ENCODE assay signal across 17 cellular contexts in the genomic region with DNA sequence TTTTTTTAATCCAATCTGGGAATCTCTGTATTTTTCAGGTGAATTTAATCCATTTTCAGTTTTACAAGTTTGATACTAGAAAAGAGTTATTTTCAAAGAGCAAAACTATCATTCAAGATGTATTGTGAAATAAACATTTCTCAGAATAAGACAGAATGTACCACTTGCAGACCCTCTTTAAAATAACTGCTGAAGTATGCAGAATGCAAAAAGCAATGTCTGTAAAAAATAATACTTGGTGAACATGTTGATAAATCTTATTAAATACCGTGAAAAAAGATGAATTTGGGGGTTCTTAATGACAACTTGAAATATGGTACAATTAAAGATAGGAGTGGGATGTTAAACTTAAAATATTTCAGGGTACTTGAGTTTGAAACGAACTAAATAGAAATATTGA. TPM values are rescaled to one million over a fixed set of nuclear protein-coding genes. Genes with fewer than 3 reads are reported as not detected.
DNase-seq lines count a peak whose midpoint lies in the region; ATAC-seq, FAIRE-seq and TF ChIP-seq lines count a peak whose summit lies in the region.
"Had no signal": no experiment of that assay in that cellular context is flagged by ENCODE, and none has a peak within 500 bp of the region (broad histone marks: within the 10 kb centered on the region; RNA-seq: fewer than 3 reads in every experiment).

No MANE protein-coding gene starts in this region.

- TF ChIP-seq RAD21 in A549 (conservative IDR thresholded peaks at IDR 0.05 in 1 of 2, IDR thresholded peaks at IDR 0.05 in 1 of 2) (no peak), K562 (CRISPR knock-in tag; conservative IDR thresholded peaks at IDR 0.05 in 1 of 2, IDR thresholded peaks at IDR 0.05 in 1 of 2) (no peak)

- H3K9me3 ChIP-seq in A549 (no peaks in the 10 kb centered on the region), GM23248 (ENCODE audit: low read depth) (no peaks in the 10 kb centered on the region), K562 (replicated peaks; ENCODE audit: control insufficient read depth, insufficient read depth, low read depth, low read length) (no peaks in the 10 kb centered on the region), smooth muscle cell (replicated peaks; ENCODE audit: low read depth) (no peaks in the 10 kb centered on the region), MM.1S (replicated peaks; ENCODE audit: insufficient read depth, low read length) (no peaks in the 10 kb centered on the region), heart left ventricle (no peaks in the 10 kb centered on the region)
- H3K9me3 ChIP-seq: BE2C had no signal

- no peak for TF ChIP-seq CTCF in A549 (IDR thresholded peaks at IDR 0.05)
- TF ChIP-seq CTCF in K562 (IDR thresholded peaks at IDR 0.05 in 2 of 3, conservative IDR thresholded peaks at IDR 0.05 in 1 of 3; ENCODE audit: insufficient read depth in 2 of 3, low read depth in 1 of 3, low read length in 3 of 3): no peak
- TF ChIP-seq CTCF in smooth muscle cell (IDR thresholded peaks at IDR 0.05; ENCODE audit: borderline replicate concordance, insufficient read depth, poor library complexity, severe bottlenecking): no peak
- TF ChIP-seq CTCF in MM.1S (IDR thresholded peaks at IDR 0.05; ENCODE audit: low read length): no peak
- no peak for TF ChIP-seq CTCF in heart left ventricle (IDR thresholded peaks at IDR 0.05)

- H3K4me3 ChIP-seq in A549: no peak overlapping the region
- H3K4me3 ChIP-seq in GM23248: no peak overlapping the region
- H3K4me3 ChIP-seq in K562: no peak overlapping the region
- H3K4me3 ChIP-seq in smooth muscle cell: no peak overlapping the region
- H3K4me3 ChIP-seq in MM.1S (ENCODE audit: low read length): no peak overlapping the region
- no peak overlapping the region for H3K4me3 ChIP-seq in heart left ventricle
- H3K4me3 ChIP-seq: GM23338 had no signal

- peaks cover 2% of the 10 kb centered on the region for H3K27me3 Mint-ChIP-seq in activated CD8-positive, alpha-beta memory T cell treated with anti-CD3 and anti-CD28 coated beads, Interleukin-2, amount 10 ng/mL, durations not matched to agents 7 days and 5 days
- H3K27me3 Mint-ChIP-seq: CD4-positive, CD25-positive, alpha-beta regulatory T cell; CD8-positive, alpha-beta memory T cell had no signal

- TF ChIP-seq EP300 in A549 (IDR thresholded peaks at IDR 0.05) (no peak), K562 (IDR thresholded peaks at IDR 0.05; ENCODE audit: low read length) (no peak)

- WGBS in A549 (ENCODE audit: missing lambda C conversion rate): 21% methylated on average over 2 of the region's 2 CpGs
- 75 to 80% methylated on average over 2 of the region's 2 CpGs for WGBS in GM23248 (ENCODE audit: low coverage in 1 of 2, low lambda C conversion rate in 2 of 2, missing lambda C conversion rate in 2 of 2), 2 experiments
- WGBS in K562 (ENCODE audit: insufficient coverage, low coverage, missing lambda C conversion rate): 0% methylated on average over 2 of the region's 2 CpGs
- WGBS in smooth muscle cell (ENCODE audit: low lambda C conversion rate): 82% methylated on average over 2 of the region's 2 CpGs
- 84 to 86% (median 85%) methylated on average over 2 of the region's 2 CpGs for WGBS in heart left ventricle, 4 donors

- H4K20me1 ChIP-seq in GM23248 (ENCODE audit: insufficient read depth) (no peaks in the 10 kb centered on the region), K562 (replicated peaks; ENCODE audit: control insufficient read depth, insufficient read depth, low read length) (no peaks in the 10 kb centered on the region), smooth muscle cell (ENCODE audit: low read depth) (no peaks in the 10 kb centered on the region), MM.1S (ENCODE audit: insufficient read depth, low read length) (no peaks in the 10 kb centered on the region)

- H2AFZ ChIP-seq in GM23248: 0 out of 2 replicates have a peak overlapping the region, but pooled peaks have one; percentile 20
- H2AFZ ChIP-seq in K562 (ENCODE audit: low read depth, low read length): no peak overlapping the region
- peak overlapping the region; percentile 67 for H2AFZ ChIP-seq in smooth muscle cell (ENCODE audit: low read depth)
- no peak overlapping the region for H2AFZ ChIP-seq in MM.1S (ENCODE audit: low read length)

- H3F3A ChIP-seq in GM23248 (ENCODE audit: insufficient read depth) (0 out of 2 replicates have a peak, but pooled peaks cover 4% of the 10 kb centered on the region), smooth muscle cell (ENCODE audit: low read depth) (no peaks in the 10 kb centered on the region), MM.1S (ENCODE audit: insufficient read depth, low read length) (no peaks in the 10 kb centered on the region)

- H3K9ac ChIP-seq in GM23248 (no peak overlapping the region), K562 (ENCODE audit: insufficient read depth in 1 of 2, low read depth in 2 of 2, low read length in 2 of 2) (no peak overlapping the region), smooth muscle cell (ENCODE audit: low read depth) (no peak overlapping the region), MM.1S (ENCODE audit: low read length) (no peak overlapping the region)

- peaks cover 2% of the 10 kb centered on the region for H3K9me3 Mint-ChIP-seq in activated CD8-positive, alpha-beta memory T cell treated with anti-CD3 and anti-CD28 coated beads, Interleukin-2, amount 10 ng/mL, durations not matched to agents 7 days and 5 days (ENCODE audit: low read depth)
- H3K9me3 Mint-ChIP-seq: CD4-positive, CD25-positive, alpha-beta regulatory T cell; GM23338 had no signal

- H3K4me1 ChIP-seq in A549: peaks cover 7% of the 10 kb centered on the region; the same call in 1 of the 3 replicates
- H3K4me1 ChIP-seq in GM23248 (ENCODE audit: insufficient read depth): peaks cover 8% of the 10 kb centered on the region
- no peaks in the 10 kb centered on the region for H3K4me1 ChIP-seq in K562 (replicated peaks in 1 of 2; ENCODE audit: control insufficient read depth in 2 of 2, insufficient read depth in 2 of 2, low read length in 2 of 2)
- H3K4me1 ChIP-seq in smooth muscle cell (ENCODE audit: low read depth): no peaks in the 10 kb centered on the region
- H3K4me1 ChIP-seq in MM.1S (ENCODE audit: low read length): no peaks in the 10 kb centered on the region
- peaks cover 0 to 7% (median 0%) of the 10 kb centered on the region in 12 donors for H3K4me1 ChIP-seq in heart left ventricle
- H3K4me1 ChIP-seq: BE2C had no signal

- no peaks in the 10 kb centered on the region for H3K9me1 ChIP-seq in K562 (ENCODE audit: control insufficient read depth, insufficient read depth, low read length)

- no peaks in the 10 kb centered on the region for H3K36me3 Mint-ChIP-seq in activated CD8-positive, alpha-beta memory T cell treated with anti-CD3 and anti-CD28 coated beads, Interleukin-2, amount 10 ng/mL, durations not matched to agents 7 days and 5 days
- H3K36me3 Mint-ChIP-seq: CD4-positive, CD25-positive, alpha-beta regulatory T cell had no signal

- intact Hi-C loops in K562 (cut with micrococcal nuclease) (no loop called here), heart left ventricle (cut with DNase I) (no loop called here)

- no peak for DNase-seq in A549 (ENCODE audit: low read depth in 1 of 2, low spot score in 1 of 2)
- DNase-seq in GM23248: no peak
- DNase-seq in K562 (ENCODE audit: extremely low read depth in 1 of 4, low spot score in 3 of 4): no peak
- no peak for DNase-seq in smooth muscle cell (lab: John Stamatoyannopoulos, UW; ENCODE audit: unreplicated experiment)
- DNase-seq in activated CD8-positive, alpha-beta memory T cell treated with anti-CD3 and anti-CD28 coated beads, Interleukin-2, amount 10 ng/mL, durations not matched to agents 7 days and 5 days: no peak
- DNase-seq in MM.1S: no peak
- no peak for DNase-seq in heart left ventricle
- DNase-seq: ACHN; BE2C; C1 segment of cervical spinal cord; CD4-positive, CD25-positive, alpha-beta regulatory T cell; CD8-positive, alpha-beta memory T cell; COR-L47; GDM1; HCEC 1CT had no signal

- no peak for TF ChIP-seq POLR2A in A549 (IDR thresholded peaks at IDR 0.05; ENCODE audit: low read length)
- TF ChIP-seq POLR2A in K562 (conservative IDR thresholded peaks at IDR 0.05): no peak
- no peak for TF ChIP-seq POLR2A in heart left ventricle (IDR thresholded peaks at IDR 0.05)

- FAIRE-seq in A549 (lab: Jason Lieb, UNC): no peak
- FAIRE-seq in K562 (lab: Jason Lieb, UNC): no peak
- FAIRE-seq: HTR-8/SVneo had no signal

- H3K4me2 ChIP-seq in A549 (no peak overlapping the region), GM23248 (ENCODE audit: unreplicated experiment) (no peak overlapping the region), K562 (ENCODE audit: insufficient read depth, low read length) (no peak overlapping the region), smooth muscle cell (no peak overlapping the region), MM.1S (ENCODE audit: low read depth, low read length) (no peak overlapping the region)
- H3K4me2 ChIP-seq: GM23338 had no signal

- CTCF ChIA-PET in A549 (lab: Yijun Ruan, JAX): no interaction called here
- CTCF ChIA-PET in K562 (lab: Yijun Ruan, JAX; ENCODE audit: low intra/inter-chr PET ratio): no interaction called here
- CTCF ChIA-PET in activated CD8-positive, alpha-beta memory T cell treated with anti-CD3 and anti-CD28 coated beads, Interleukin-2, amount 10 ng/mL, durations not matched to agents 7 days and 5 days (lab: Charles Lee): no interaction called here

- POLR2A ChIA-PET in A549 (lab: Yijun Ruan, JAX): no interaction called here
- POLR2A ChIA-PET in K562 (lab: Yijun Ruan, JAX): no interaction called here

- no peaks in the 10 kb centered on the region for H3K27me3 ChIP-seq in GM23248 (replicated peaks; ENCODE audit: insufficient read depth)
- H3K27me3 ChIP-seq in K562 (ENCODE audit: control insufficient read depth in 2 of 2, insufficient read depth in 2 of 2, low read length in 2 of 2): no peaks in the 10 kb centered on the region; a peak in 1 of 5 replicates
- no peaks in the 10 kb centered on the region for H3K27me3 ChIP-seq in smooth muscle cell (ENCODE audit: low read depth)
- H3K27me3 ChIP-seq in MM.1S (replicated peaks; ENCODE audit: insufficient read depth, low read length): no peaks in the 10 kb centered on the region
- no peaks in the 10 kb centered on the region for H3K27me3 ChIP-seq in heart left ventricle

- no peak overlapping the region for H3K27ac Mint-ChIP-seq in activated CD8-positive, alpha-beta memory T cell treated with anti-CD3 and anti-CD28 coated beads, Interleukin-2, amount 10 ng/mL, durations not matched to agents 7 days and 5 days
- H3K27ac Mint-ChIP-seq: CD4-positive, CD25-positive, alpha-beta regulatory T cell; CD8-positive, alpha-beta memory T cell; GM23338 had no signal

- H3K36me3 ChIP-seq in GM23248 (ENCODE audit: low read depth): no peaks in the 10 kb centered on the region
- H3K36me3 ChIP-seq in K562 (ENCODE audit: control insufficient read depth, insufficient read depth, low read length): no peaks in the 10 kb centered on the region
- no peaks in the 10 kb centered on the region for H3K36me3 ChIP-seq in smooth muscle cell (ENCODE audit: low read depth)
- no peaks in the 10 kb centered on the region for H3K36me3 ChIP-seq in MM.1S (replicated peaks; ENCODE audit: insufficient read depth, low read length)
- H3K36me3 ChIP-seq in heart left ventricle: no peaks in the 10 kb centered on the region
- H3K36me3 ChIP-seq: BE2C had no signal

- H3K4me3 Mint-ChIP-seq in activated CD8-positive, alpha-beta memory T cell treated with anti-CD3 and anti-CD28 coated beads, Interleukin-2, amount 10 ng/mL, durations not matched to agents 7 days and 5 days: no peak overlapping the region
- H3K4me3 Mint-ChIP-seq: CD4-positive, CD25-positive, alpha-beta regulatory T cell; CD8-positive, alpha-beta memory T cell; GM23338 had no signal

- H3K27ac ChIP-seq in A549 (no peak overlapping the region), GM23248 (no peak overlapping the region), K562 (ENCODE audit: extremely low read depth, low read depth, low read length) (no peak overlapping the region), smooth muscle cell (ENCODE audit: low read depth) (no peak overlapping the region), MM.1S (ENCODE audit: low read length) (no peak overlapping the region), heart left ventricle (no peak overlapping the region)

- peaks cover 3% of the 10 kb centered on the region for H3K4me1 Mint-ChIP-seq in activated CD8-positive, alpha-beta memory T cell treated with anti-CD3 and anti-CD28 coated beads, Interleukin-2, amount 10 ng/mL, durations not matched to agents 7 days and 5 days
- H3K4me1 Mint-ChIP-seq: GM23338 had no signal

- no peaks in the 10 kb centered on the region for H3K9me2 ChIP-seq in GM23248 (ENCODE audit: insufficient read depth)
- no peaks in the 10 kb centered on the region for H3K9me2 ChIP-seq in MM.1S (replicated peaks; ENCODE audit: insufficient read depth, low read length)

- no TSS peak for BruUV-seq in K562 (replicated peaks; lab: Mats Ljungman, UMichigan)

- H3K79me2 ChIP-seq in GM23248 (ENCODE audit: insufficient read depth): no peaks in the 10 kb centered on the region
- no peaks in the 10 kb centered on the region for H3K79me2 ChIP-seq in K562 (ENCODE audit: control insufficient read depth, insufficient read depth, low read length)
- no peaks in the 10 kb centered on the region for H3K79me2 ChIP-seq in smooth muscle cell (ENCODE audit: low read depth)
- no peaks in the 10 kb centered on the region for H3K79me2 ChIP-seq in MM.1S (ENCODE audit: low read length)

- in situ Hi-C loops in GM23248 (cut with MboI) (no loop called here), K562 (cut with MboI) (no loop called here)

- no peak for ATAC-seq in A549
- ATAC-seq in K562: no peak
- no peak for ATAC-seq in activated CD8-positive, alpha-beta memory T cell treated with anti-CD3 and anti-CD28 coated beads, Interleukin-2, amount 10 ng/mL, durations not matched to agents 7 days and 5 days
- ATAC-seq in heart left ventricle: no peak
- ATAC-seq: GM23338 had no signal

RNA-seq across cellular contexts. Expression of a gene that starts 26.1 kb away (rescaled TPM):
- polyA plus RNA-seq in A549 (2011; rRNA removed): 40.8 and 41.5 TPM in 2 replicates
- polyA plus RNA-seq in A549 (2012; cell fraction: cytosol; rRNA removed): 10.9 and 12.1 TPM in 2 replicates
- 7.9 and 10.9 TPM in 2 replicates for polyA plus RNA-seq in A549 (2012; cell fraction: nucleus; rRNA removed)
- 18.0 to 19.1 TPM (median 18.3 TPM) in 3 replicates for polyA plus RNA-seq in A549 (2017; fragmentation: RNase III; extraction: RNeasy Plus Mini Kit Qiagen cat#74134 plus additional on column Dnase treatment)
- polyA minus RNA-seq in A549 (2011; rRNA and poly(A)+ RNA removed): 12.9 and 15.3 TPM in 2 replicates
- total RNA-seq in GM23248 (2014; rRNA removed; shearing (Covaris generic)): 52.5 and 67.8 TPM in 2 replicates
- polyA plus RNA-seq in GM23248 (2016; fragmentation: Nextera tagmentation; extraction: Ambion mirVana): 31.0 and 32.1 TPM in 2 replicates
- 7.5 and 23.7 TPM in 2 replicates for total RNA-seq in K562 (2011; cell fraction: chromatin; rRNA removed; ENCODE audit: low replicate concordance)
- total RNA-seq in K562 (2011; cell fraction: nucleolus; rRNA removed): 6.0 and 7.6 TPM in 2 replicates
- 9.5 and 11.1 TPM in 2 replicates for total RNA-seq in K562 (2011; cell fraction: nucleoplasm; rRNA removed)
- 7.7 and 9.3 TPM in 2 replicates for total RNA-seq in K562 (2014; rRNA removed)
- total RNA-seq in K562 (2014; rRNA removed; fragmentation: Illumina TruSeq; extraction: Trizol): 7.2 and 9.1 TPM in 2 replicates
- 8.2 and 9.2 TPM in 2 replicates for total RNA-seq in K562 (2015; rRNA removed; fragmentation: Illumina TruSeq; extraction: Trizol)
- total RNA-seq in K562 (2021): 9.1 and 11.4 TPM in 2 replicates
- polyA plus RNA-seq in K562 (2011; rRNA removed): 14.6 and 17.3 TPM in 2 replicates
- 4.8 and 7.7 TPM in 2 replicates for polyA plus RNA-seq in K562 (2011; cell fraction: cytosol; rRNA removed)
- 14.0 and 22.1 TPM in 2 replicates for polyA plus RNA-seq in K562 (2011; cell fraction: nucleus; rRNA removed)
- 9.5 and 11.5 TPM in 2 replicates for polyA plus RNA-seq in K562 (2012)
- 9.4 and 10.6 TPM in 2 replicates for polyA plus RNA-seq in K562 (2014; fragmentation: Illumina TruSeq; extraction: Trizol)
- polyA plus RNA-seq in K562 (2014; fragmentation: Nextera tagmentation; extraction: Ambion mirVana): 1 to 10 TPM; 3.2 to 4.5 TPM
- 9.8 TPM in 2 replicates for polyA plus RNA-seq in K562 (2014; rRNA removed)
- 19.2 and 21.8 TPM in 2 replicates for polyA minus RNA-seq in K562 (2011; rRNA and poly(A)+ RNA removed)
- 5.3 and 5.4 TPM in 2 replicates for polyA minus RNA-seq in K562 (2011; cell fraction: cytosol; rRNA and poly(A)+ RNA removed)
- polyA minus RNA-seq in K562 (2011; cell fraction: nucleus; rRNA and poly(A)+ RNA removed): 19.9 and 25.1 TPM in 2 replicates
- total RNA-seq in smooth muscle cell: 59.6 and 69.5 TPM in 2 replicates
- 21.3 and 28.9 TPM in 2 replicates for polyA plus RNA-seq in smooth muscle cell
- 10 to 100 TPM; 15.4 to 22.1 TPM for total RNA-seq in activated CD8-positive, alpha-beta memory T cell treated with anti-CD3 and anti-CD28 coated beads, Interleukin-2, amount 10 ng/mL, durations not matched to agents 7 days and 5 days
- total RNA-seq in heart left ventricle: 10 to 100 TPM; 13.5 to 21.9 (median 18.2) TPM
- 10 to 100 TPM in 1 of 2 donors, 1 to 10 TPM in 1; 5.7 to 15.2 TPM for polyA plus RNA-seq in heart left ventricle

Comparison
In these comparisons a context has a peak if more than half of its experiments do, and no peak if none do; other contexts are left out.
1. H2AFZ ChIP-seq: peak in GM23248 (single experiment) and smooth muscle cell (single experiment); none in K562 (single experiment) and MM.1S (single experiment).